Comparison of ENCODE assay signal across 8 cellular contexts in the genomic region with DNA sequence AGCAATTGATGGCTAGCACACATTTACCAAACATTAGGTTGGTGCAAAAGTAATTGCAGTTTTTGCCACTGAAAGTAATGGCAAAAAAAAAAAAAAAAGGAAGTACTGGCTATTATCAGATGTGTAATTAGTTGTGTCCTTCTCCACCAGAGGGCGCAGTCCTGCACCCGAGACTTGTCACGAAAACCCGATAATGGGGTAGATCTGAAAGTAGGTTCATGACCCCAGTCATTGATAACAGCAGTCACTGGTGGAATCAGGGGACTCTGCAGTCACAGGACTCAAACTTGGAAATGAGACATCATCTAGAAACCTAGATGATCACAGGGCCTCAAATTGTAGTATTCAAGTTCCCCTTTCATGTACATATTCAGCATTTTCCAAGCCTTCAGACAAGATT. TPM values are rescaled to one million over a fixed set of nuclear protein-coding genes. Genes with fewer than 3 reads are reported as not detected.
DNase-seq lines count a peak whose midpoint lies in the region; ATAC-seq and TF ChIP-seq lines count a peak whose summit lies in the region.

No MANE protein-coding gene starts in this region.

- ATAC-seq in GM19351 (IDR thresholded peaks at IDR 0.05; ENCODE audit: unreplicated experiment) (peak; percentile 78), GM19397 (IDR thresholded peaks at IDR 0.05; ENCODE audit: unreplicated experiment) (no peak)
- peak; percentile 82 for ATAC-seq in activated naive CD8-positive, alpha-beta T cell treated with anti-CD3 and anti-CD28 coated beads, Interleukin-2, amount 10 ng/mL, durations not matched to agents 7 days and 5 days (ENCODE audit: low read depth)

- H2AFZ ChIP-seq in SU-DHL-6 (ENCODE audit: low read depth, low read length, severe bottlenecking): no peak overlapping the region

- H3K4me3 ChIP-seq in SU-DHL-6 (ENCODE audit: insufficient read depth, low read length, poor library complexity, severe bottlenecking): no peak overlapping the region

- no peaks in the 10 kb centered on the region for H3K27me3 ChIP-seq in SU-DHL-6 (ENCODE audit: low read length)

- no peaks in the 10 kb centered on the region for H3K9me3 Mint-ChIP-seq in activated naive CD8-positive, alpha-beta T cell treated with anti-CD3 and anti-CD28 coated beads, Interleukin-2, amount 10 ng/mL, durations not matched to agents 7 days and 5 days

- no peak overlapping the region for H3K4me2 ChIP-seq in SU-DHL-6 (ENCODE audit: low read depth, low read length, poor library complexity, severe bottlenecking)

- H3K36me3 Mint-ChIP-seq in activated naive CD8-positive, alpha-beta T cell treated with anti-CD3 and anti-CD28 coated beads, Interleukin-2, amount 10 ng/mL, durations not matched to agents 7 days and 5 days: no peaks in the 10 kb centered on the region

- peak overlapping the region; percentile 63 for H3K27ac Mint-ChIP-seq in activated naive CD8-positive, alpha-beta T cell treated with anti-CD3 and anti-CD28 coated beads, Interleukin-2, amount 10 ng/mL, durations not matched to agents 7 days and 5 days

- H3K79me2 ChIP-seq in SU-DHL-6 (ENCODE audit: insufficient read depth, low read length): no peaks in the 10 kb centered on the region

- H3K36me3 ChIP-seq in SU-DHL-6 (ENCODE audit: low read length): no peaks in the 10 kb centered on the region

- H3K9me2 ChIP-seq in SU-DHL-6 (replicated peaks; ENCODE audit: insufficient read depth, low read length): no peaks in the 10 kb centered on the region

- no peak overlapping the region for H3K9ac ChIP-seq in SU-DHL-6 (ENCODE audit: low read length)

- peak; percentile 55 for DNase-seq in COLO668 (lab: John Stamatoyannopoulos, UW; ENCODE audit: unreplicated experiment)
- peak; percentile 85 for DNase-seq in KBM-7
- peak; percentile 50 for DNase-seq in activated naive CD8-positive, alpha-beta T cell treated with anti-CD3 and anti-CD28 coated beads, Interleukin-2, amount 10 ng/mL, durations not matched to agents 7 days and 5 days
- peak; percentile 49 for DNase-seq in inferior parietal cortex (ENCODE audit: extremely low spot score)
- peak; percentile 43 for DNase-seq in stimulated activated CD4-positive, alpha-beta T cell treated with anti-CD3 and anti-CD28 coated beads, Interleukin-4, amount 100 ng/mL, for 1 hour

- H3K4me1 Mint-ChIP-seq in activated naive CD8-positive, alpha-beta T cell treated with anti-CD3 and anti-CD28 coated beads, Interleukin-2, amount 10 ng/mL, durations not matched to agents 7 days and 5 days: peaks cover 4% of the 10 kb centered on the region

- TF ChIP-seq CTCF in SU-DHL-6 (IDR thresholded peaks at IDR 0.05; ENCODE audit: insufficient read depth, low read length, poor library complexity, severe bottlenecking): peak; percentile 21

- no peaks in the 10 kb centered on the region for H3F3A ChIP-seq in SU-DHL-6 (ENCODE audit: insufficient read depth)

- no peaks in the 10 kb centered on the region for H3K27me3 Mint-ChIP-seq in activated naive CD8-positive, alpha-beta T cell treated with anti-CD3 and anti-CD28 coated beads, Interleukin-2, amount 10 ng/mL, durations not matched to agents 7 days and 5 days

- in situ Hi-C loops in KBM-7 (cut with MboI; ENCODE audit: low pct_unique_long_range_greater_than_20kb, low sequenced_read_pairs): no loop called here

- no peak overlapping the region for H3K4me3 Mint-ChIP-seq in activated naive CD8-positive, alpha-beta T cell treated with anti-CD3 and anti-CD28 coated beads, Interleukin-2, amount 10 ng/mL, durations not matched to agents 7 days and 5 days

- POLR2A ChIA-PET in activated naive CD8-positive, alpha-beta T cell treated with anti-CD3 and anti-CD28 coated beads, Interleukin-2, amount 10 ng/mL, durations not matched to agents 7 days and 5 days (lab: Charles Lee): no interaction called here

- H4K20me1 ChIP-seq in SU-DHL-6 (ENCODE audit: low read depth, low read length): no peaks in the 10 kb centered on the region

- no peak overlapping the region for H3K27ac ChIP-seq in SU-DHL-6 (ENCODE audit: low read depth, low read length)

- H3K9me3 ChIP-seq in SU-DHL-6 (ENCODE audit: insufficient read depth, low read length): no peaks in the 10 kb centered on the region

RNA-seq across cellular contexts. Expression of a gene that starts 13.1 kb away (rescaled TPM):
- 10 to 100 TPM; 27.6 to 28.4 TPM for total RNA-seq in activated naive CD8-positive, alpha-beta T cell treated with anti-CD3 and anti-CD28 coated beads, Interleukin-2, amount 10 ng/mL, durations not matched to agents 7 days and 5 days

RNA-seq across cellular contexts. Expression of a gene that starts 26.8 kb away (rescaled TPM):
- total RNA-seq in activated naive CD8-positive, alpha-beta T cell treated with anti-CD3 and anti-CD28 coated beads, Interleukin-2, amount 10 ng/mL, durations not matched to agents 7 days and 5 days: 100 to 1,000 TPM; 145 to 147 TPM
